In the genomic region with DNA sequence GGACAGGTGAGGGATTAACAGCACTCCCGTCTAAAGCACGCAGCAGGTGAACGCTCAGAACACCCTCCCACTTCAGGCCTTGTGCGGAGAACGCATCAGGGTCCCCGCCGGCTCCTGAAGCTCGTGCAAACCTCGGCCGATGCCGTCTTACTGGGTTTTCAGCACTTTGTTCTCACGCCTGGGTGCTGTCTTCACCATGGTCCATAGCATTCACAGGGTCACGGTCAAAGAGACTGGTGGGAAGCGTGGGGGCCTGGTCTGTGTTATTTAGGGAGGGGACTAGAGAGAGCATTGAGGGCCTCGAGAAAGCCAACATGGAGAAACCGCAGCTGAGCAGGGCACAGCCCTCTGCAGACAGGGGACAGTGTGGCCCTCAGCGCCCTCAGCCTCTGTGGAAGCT, we compare ENCODE assay signal across 27 cellular contexts. TPM values are rescaled to one million over a fixed set of nuclear protein-coding genes. Genes with fewer than 3 reads are reported as not detected.
"Had no signal": no experiment of that assay in that cellular context is flagged by ENCODE, and none has a peak within 500 bp of the region (broad histone marks: within the 10 kb centered on the region; RNA-seq: fewer than 3 reads in every experiment).

No MANE protein-coding gene starts in this region.

- FAIRE-seq: HepG2, K562 had no signal

- H3K4me3 ChIP-seq: K562 had no signal

- H3K4me2 ChIP-seq: KMS-11, SK-N-SH had no signal

- H3K27ac ChIP-seq: KMS-11, RWPE1 had no signal

- H3K9ac ChIP-seq: KMS-11, SK-N-SH had no signal

- DNase-seq: Kasumi-1, MM.1S, NCI-H1092 treated with DMSO at 0.1 percent for 48 hours, NCI-H1436 treated with DMSO at 0.1 percent for 48 hours, NCI-H1694, NCI-H187 treated with DMSO at 0.1 percent for 48 hours, NCI-H2029 treated with DMSO at 0.1 percent for 48 hours, NCI-H2107, NCI-H226, NCI-H446, NCI-H510A, NCI-H524 treated with DMSO at 0.1 percent for 48 hours, NCI-H69, NCI-H774, PC-3, SHP77, SK-N-SH, SW 1271, T-cell had no signal

- H3K9me3 ChIP-seq: SK-N-SH had no signal

RNA-seq across cellular contexts. Expression of a gene that starts 26.6 kb away (rescaled TPM):
- total RNA-seq: HepG2, HT1080, K562, M059J, PC-3, SK-MEL-5, T-cell had no signal
- polyA plus RNA-seq: HepG2, IgD-negative memory B cell, K562 had no signal
